1 cellular context compared by ENCODE assay signal in the genomic region with DNA sequence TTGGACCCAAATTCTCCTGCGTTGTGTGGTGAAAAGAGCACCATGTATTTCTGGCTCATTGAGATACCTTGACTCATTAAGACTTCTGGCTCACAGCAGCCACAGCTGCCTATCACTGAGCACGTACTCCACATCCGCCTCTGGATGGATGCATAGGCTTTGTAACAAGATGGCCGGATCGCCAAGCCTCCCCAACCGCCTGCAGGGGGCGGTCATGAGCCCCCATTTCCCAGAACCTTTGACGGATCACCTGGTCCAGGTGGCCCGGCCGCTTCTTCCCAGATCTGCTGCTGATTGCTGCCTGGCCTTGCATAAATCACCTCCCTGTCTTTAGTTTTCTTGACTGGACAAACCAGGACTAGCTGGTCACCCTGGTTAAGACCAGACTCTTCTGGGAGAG.
TF ChIP-seq lines count a peak whose summit lies in the region.

No MANE protein-coding gene starts in this region.

TF ChIP-seq in K562, 482 proteins besides CTCF, POLR2A, EP300 and RAD21 (continued from another document):
- TF ChIP-seq, protein P1, sequence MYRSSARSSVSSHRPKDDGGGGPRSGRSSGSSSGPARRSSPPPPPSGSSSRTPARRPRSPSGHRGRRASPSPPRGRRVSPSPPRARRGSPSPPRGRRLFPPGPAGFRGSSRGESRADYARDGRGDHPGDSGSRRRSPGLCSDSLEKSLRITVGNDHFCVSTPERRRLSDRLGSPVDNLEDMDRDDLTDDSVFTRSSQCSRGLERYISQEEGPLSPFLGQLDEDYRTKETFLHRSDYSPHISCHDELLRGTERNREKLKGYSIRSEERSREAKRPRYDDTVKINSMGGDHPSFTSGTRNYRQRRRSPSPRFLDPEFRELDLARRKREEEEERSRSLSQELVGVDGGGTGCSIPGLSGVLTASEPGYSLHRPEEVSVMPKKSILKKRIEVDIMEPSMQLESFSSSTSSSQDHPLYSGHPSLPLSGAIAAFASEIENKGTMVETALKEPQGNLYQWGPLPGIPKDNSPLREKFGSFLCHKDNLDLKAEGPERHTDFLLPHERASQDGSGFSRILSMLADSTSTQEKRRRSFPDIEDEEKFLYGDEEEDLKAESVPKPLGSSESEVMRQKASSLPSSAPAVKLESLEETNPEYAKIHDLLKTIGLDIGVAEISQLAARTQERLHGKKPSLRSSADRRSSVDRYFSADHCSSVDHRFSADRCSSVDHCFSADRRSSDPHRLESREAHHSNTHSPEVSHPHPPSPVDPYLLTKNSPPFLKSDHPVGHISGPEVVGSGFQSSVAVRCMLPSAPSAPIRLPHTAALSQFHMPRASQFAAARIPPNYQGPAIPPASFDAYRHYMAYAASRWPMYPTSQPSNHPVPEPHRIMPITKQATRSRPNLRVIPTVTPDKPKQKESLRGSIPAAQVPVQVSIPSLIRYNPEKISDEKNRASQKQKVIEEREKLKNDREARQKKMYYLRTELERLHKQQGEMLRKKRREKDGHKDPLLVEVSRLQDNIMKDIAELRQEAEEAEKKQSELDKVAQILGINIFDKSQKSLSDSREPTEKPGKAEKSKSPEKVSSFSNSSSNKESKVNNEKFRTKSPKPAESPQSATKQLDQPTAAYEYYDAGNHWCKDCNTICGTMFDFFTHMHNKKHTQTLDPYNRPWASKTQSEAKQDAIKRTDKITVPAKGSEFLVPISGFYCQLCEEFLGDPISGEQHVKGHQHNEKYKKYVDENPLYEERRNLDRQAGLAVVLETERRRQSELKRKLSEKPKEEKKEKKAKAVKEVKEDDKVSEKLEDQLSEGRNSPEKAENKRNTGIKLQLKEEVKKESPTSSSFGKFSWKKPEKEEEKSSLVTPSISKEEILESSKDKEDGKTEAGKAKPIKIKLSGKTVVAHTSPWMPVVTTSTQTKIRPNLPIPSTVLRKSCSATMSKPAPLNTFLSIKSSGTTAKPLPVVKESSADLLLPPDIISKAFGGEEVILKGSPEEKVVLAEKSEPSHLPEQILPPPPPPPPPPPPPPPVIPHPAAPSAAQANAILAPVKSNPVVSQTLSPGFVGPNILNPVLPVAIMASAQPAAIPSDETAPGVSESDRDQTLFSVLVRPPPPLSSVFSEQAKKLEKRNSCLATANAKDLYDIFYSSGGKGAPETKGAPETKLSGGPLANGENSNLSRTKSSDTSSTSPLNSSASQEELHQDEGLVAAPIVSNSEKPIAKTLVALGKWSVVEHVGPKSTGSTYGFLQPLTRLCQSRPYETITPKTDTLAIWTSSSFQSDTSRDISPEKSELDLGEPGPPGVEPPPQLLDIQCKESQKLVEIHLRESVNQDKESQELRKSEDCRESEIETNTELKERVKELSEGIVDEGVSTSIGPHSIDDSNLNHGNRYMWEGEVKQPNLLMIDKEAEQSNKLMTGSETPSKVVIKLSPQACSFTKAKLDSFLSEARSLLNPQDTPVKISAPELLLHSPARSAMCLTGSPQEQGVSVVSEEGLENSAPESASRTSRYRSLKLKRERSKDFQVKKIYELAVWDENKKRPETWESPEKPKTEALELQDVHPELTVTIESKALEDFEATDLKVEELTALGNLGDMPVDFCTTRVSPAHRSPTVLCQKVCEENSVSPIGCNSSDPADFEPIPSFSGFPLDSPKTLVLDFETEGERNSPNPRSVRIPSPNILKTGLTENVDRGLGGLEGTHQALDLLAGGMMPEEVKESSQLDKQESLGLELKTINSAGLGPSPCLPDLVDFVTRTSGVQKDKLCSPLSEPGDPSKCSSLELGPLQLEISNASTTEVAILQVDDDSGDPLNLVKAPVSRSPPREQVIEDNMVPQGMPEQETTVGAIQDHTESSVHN (IDR thresholded peaks at IDR 0.05; ENCODE audit: borderline replicate concordance in 1 of 2, low read depth in 1 of 2), result no peak
- TF ChIP-seq, protein P2, sequence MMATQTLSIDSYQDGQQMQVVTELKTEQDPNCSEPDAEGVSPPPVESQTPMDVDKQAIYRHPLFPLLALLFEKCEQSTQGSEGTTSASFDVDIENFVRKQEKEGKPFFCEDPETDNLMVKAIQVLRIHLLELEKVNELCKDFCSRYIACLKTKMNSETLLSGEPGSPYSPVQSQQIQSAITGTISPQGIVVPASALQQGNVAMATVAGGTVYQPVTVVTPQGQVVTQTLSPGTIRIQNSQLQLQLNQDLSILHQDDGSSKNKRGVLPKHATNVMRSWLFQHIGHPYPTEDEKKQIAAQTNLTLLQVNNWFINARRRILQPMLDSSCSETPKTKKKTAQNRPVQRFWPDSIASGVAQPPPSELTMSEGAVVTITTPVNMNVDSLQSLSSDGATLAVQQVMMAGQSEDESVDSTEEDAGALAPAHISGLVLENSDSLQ (IDR thresholded peaks at IDR 0.05), result peak; percentile 21; the same call in 1 of the 2 replicates
- 0 out of 4 replicates have a peak, but pooled peaks of 1 of the 2 experiments have one; percentile 39 for TF ChIP-seq RCOR1 (IDR thresholded peaks at IDR 0.05; ENCODE audit: borderline replicate concordance in 1 of 2, low read depth in 2 of 2, low read length in 2 of 2)
- peak; percentile 39; the same call in 1 of the 2 replicates for TF ChIP-seq SMC3 (conservative IDR thresholded peaks at IDR 0.05; ENCODE audit: insufficient read depth, low read depth, low read length)
